ENCODE assay signal across 10 cellular contexts in genomic region chr1:159121526-159121925, GRCh38. TPM values are rescaled to one million over a fixed set of nuclear protein-coding genes. Genes with fewer than 3 reads are reported as not detected.
DNase-seq lines count a peak whose midpoint lies in the region; ATAC-seq and TF ChIP-seq lines count a peak whose summit lies in the region.
"Had no signal": no experiment of that assay in that cellular context is flagged by ENCODE, and none has a peak within 500 bp of the region (broad histone marks: within the 10 kb centered on the region; RNA-seq: fewer than 3 reads in every experiment).

No MANE protein-coding gene starts in this region.

- intact Hi-C loops in activated CD4-positive, alpha-beta memory T cell treated with anti-CD3 and anti-CD28 coated beads for 36 hours (cut with micrococcal nuclease): no loop called here
- intact Hi-C loops in activated B cell treated with CpG ODN at 0.5 μM for 24 hours (cut with micrococcal nuclease): no loop called here

- ATAC-seq in GM21447 (IDR thresholded peaks at IDR 0.05; ENCODE audit: unreplicated experiment) (peak; percentile 75), HG03066 (IDR thresholded peaks at IDR 0.05; ENCODE audit: low read depth, unreplicated experiment) (peak; percentile 68), activated B cell treated with CpG ODN at 0.5 μM for 24 hours (ENCODE audit: low read depth) (no peak), esophagus mucosa (no peak)
- ATAC-seq: naive thymus-derived CD8-positive, alpha-beta T cell had no signal

- no peak overlapping the region for H3K27ac Mint-ChIP-seq in activated CD4-positive, alpha-beta memory T cell treated with anti-CD3 and anti-CD28 coated beads for 36 hours
- no peak overlapping the region for H3K27ac Mint-ChIP-seq in activated CD4-positive, alpha-beta memory T cell treated with anti-CD3 and anti-CD28 coated beads, Interleukin-2, amount 10 ng/mL, durations not matched to agents 7 days and 5 days
- H3K27ac Mint-ChIP-seq in activated B cell treated with CpG ODN at 0.5 μM for 24 hours: peak overlapping the region; percentile 41
- H3K27ac Mint-ChIP-seq: brain; naive thymus-derived CD8-positive, alpha-beta T cell had no signal

- peak; percentile 15 for DNase-seq in activated CD4-positive, alpha-beta memory T cell treated with anti-CD3 and anti-CD28 coated beads for 36 hours
- no peak for DNase-seq in activated CD4-positive, alpha-beta memory T cell treated with anti-CD3 and anti-CD28 coated beads, Interleukin-2, amount 10 ng/mL, durations not matched to agents 7 days and 5 days
- no peak for DNase-seq in activated B cell treated with CpG ODN at 0.5 μM for 24 hours
- no peak for DNase-seq in DMS 273 (lab: John Stamatoyannopoulos, UW; ENCODE audit: unreplicated experiment)
- DNase-seq in activated gamma-delta T cell (lab: John Stamatoyannopoulos, UW): no peak
- DNase-seq: naive thymus-derived CD8-positive, alpha-beta T cell had no signal

- no peak for TF ChIP-seq CTCF in activated B cell treated with CpG ODN at 0.5 μM for 24 hours (IDR thresholded peaks at IDR 0.05)

- no peaks in the 10 kb centered on the region for H3K9me3 Mint-ChIP-seq in activated CD4-positive, alpha-beta memory T cell treated with anti-CD3 and anti-CD28 coated beads for 36 hours
- H3K9me3 Mint-ChIP-seq in activated CD4-positive, alpha-beta memory T cell treated with anti-CD3 and anti-CD28 coated beads, Interleukin-2, amount 10 ng/mL, durations not matched to agents 7 days and 5 days: no peaks in the 10 kb centered on the region
- no peaks in the 10 kb centered on the region for H3K9me3 Mint-ChIP-seq in activated B cell treated with CpG ODN at 0.5 μM for 24 hours
- H3K9me3 Mint-ChIP-seq: brain; naive thymus-derived CD8-positive, alpha-beta T cell had no signal

- H3K4me3 Mint-ChIP-seq in activated CD4-positive, alpha-beta memory T cell treated with anti-CD3 and anti-CD28 coated beads for 36 hours: no peak overlapping the region
- no peak overlapping the region for H3K4me3 Mint-ChIP-seq in activated CD4-positive, alpha-beta memory T cell treated with anti-CD3 and anti-CD28 coated beads, Interleukin-2, amount 10 ng/mL, durations not matched to agents 7 days and 5 days
- H3K4me3 Mint-ChIP-seq in activated B cell treated with CpG ODN at 0.5 μM for 24 hours: no peak overlapping the region
- H3K4me3 Mint-ChIP-seq: brain; naive thymus-derived CD8-positive, alpha-beta T cell had no signal

- H3K27me3 Mint-ChIP-seq in activated CD4-positive, alpha-beta memory T cell treated with anti-CD3 and anti-CD28 coated beads for 36 hours: peaks cover 26% of the 10 kb centered on the region
- H3K27me3 Mint-ChIP-seq in activated CD4-positive, alpha-beta memory T cell treated with anti-CD3 and anti-CD28 coated beads, Interleukin-2, amount 10 ng/mL, durations not matched to agents 7 days and 5 days: peaks cover 32% of the 10 kb centered on the region
- no peaks in the 10 kb centered on the region for H3K27me3 Mint-ChIP-seq in activated B cell treated with CpG ODN at 0.5 μM for 24 hours
- H3K27me3 Mint-ChIP-seq: brain had no signal

- CTCF ChIA-PET in activated CD4-positive, alpha-beta memory T cell treated with anti-CD3 and anti-CD28 coated beads for 36 hours (lab: Charles Lee): interaction anchor here (0.6 to 2.7 kb wide), 5 partner anchors 9 to 92 kb away, joined by 3 to 15 read pairs (median 3); no protein-coding TSS in a partner anchor
- CTCF ChIA-PET in activated CD4-positive, alpha-beta memory T cell treated with anti-CD3 and anti-CD28 coated beads, Interleukin-2, amount 10 ng/mL, durations not matched to agents 7 days and 5 days (lab: Charles Lee): interaction anchor here (1.5 to 2.1 kb wide), 2 partner anchors 10 to 12 kb away, joined by 3 to 8 read pairs; no protein-coding TSS in a partner anchor
- CTCF ChIA-PET in activated B cell treated with CpG ODN at 0.5 μM for 24 hours (lab: Charles Lee): no interaction called here

- H3K36me3 Mint-ChIP-seq in activated CD4-positive, alpha-beta memory T cell treated with anti-CD3 and anti-CD28 coated beads for 36 hours: no peaks in the 10 kb centered on the region
- H3K36me3 Mint-ChIP-seq in activated CD4-positive, alpha-beta memory T cell treated with anti-CD3 and anti-CD28 coated beads, Interleukin-2, amount 10 ng/mL, durations not matched to agents 7 days and 5 days (ENCODE audit: low read depth): no peaks in the 10 kb centered on the region
- H3K36me3 Mint-ChIP-seq in activated B cell treated with CpG ODN at 0.5 μM for 24 hours (ENCODE audit: low read depth): peaks cover 12% of the 10 kb centered on the region
- H3K36me3 Mint-ChIP-seq: naive thymus-derived CD8-positive, alpha-beta T cell had no signal

- POLR2A ChIA-PET in activated CD4-positive, alpha-beta memory T cell treated with anti-CD3 and anti-CD28 coated beads for 36 hours (lab: Charles Lee): interaction anchor here (0.8 kb wide), 1 partner anchor 48 kb away, joined by 3 read pairs; no protein-coding TSS in a partner anchor
- POLR2A ChIA-PET in activated CD4-positive, alpha-beta memory T cell treated with anti-CD3 and anti-CD28 coated beads, Interleukin-2, amount 10 ng/mL, durations not matched to agents 7 days and 5 days (lab: Charles Lee): no interaction called here
- POLR2A ChIA-PET in activated B cell treated with CpG ODN at 0.5 μM for 24 hours (lab: Charles Lee): interaction anchor here (0.5 kb wide), 1 partner anchor 11 kb away, joined by 3 read pairs; no protein-coding TSS in a partner anchor

- H3K4me1 Mint-ChIP-seq in activated CD4-positive, alpha-beta memory T cell treated with anti-CD3 and anti-CD28 coated beads for 36 hours (ENCODE audit: low read depth): peaks cover 18% of the 10 kb centered on the region
- peaks cover 11% of the 10 kb centered on the region for H3K4me1 Mint-ChIP-seq in activated CD4-positive, alpha-beta memory T cell treated with anti-CD3 and anti-CD28 coated beads, Interleukin-2, amount 10 ng/mL, durations not matched to agents 7 days and 5 days
- H3K4me1 Mint-ChIP-seq in activated B cell treated with CpG ODN at 0.5 μM for 24 hours: no peaks in the 10 kb centered on the region
- H3K4me1 Mint-ChIP-seq: naive thymus-derived CD8-positive, alpha-beta T cell had no signal

RNA-seq across cellular contexts. Expression of gene AIM2, which starts 45.0 kb away (rescaled TPM):
- total RNA-seq in activated CD4-positive, alpha-beta memory T cell treated with anti-CD3 and anti-CD28 coated beads for 36 hours: 100 to 1,000 TPM; 216 to 224 TPM
- 10 to 100 TPM; 28.1 to 28.2 TPM for total RNA-seq in activated CD4-positive, alpha-beta memory T cell treated with anti-CD3 and anti-CD28 coated beads, Interleukin-2, amount 10 ng/mL, durations not matched to agents 7 days and 5 days
- 46.5 and 53.3 TPM in 2 replicates for total RNA-seq in activated B cell treated with CpG ODN at 0.5 μM for 24 hours
- total RNA-seq in esophagus mucosa: 0.52 TPM

RNA-seq across cellular contexts. Expression of gene CADM3, which starts 49.9 kb away (rescaled TPM):
- total RNA-seq in activated CD4-positive, alpha-beta memory T cell treated with anti-CD3 and anti-CD28 coated beads for 36 hours: not detected
- total RNA-seq in activated CD4-positive, alpha-beta memory T cell treated with anti-CD3 and anti-CD28 coated beads, Interleukin-2, amount 10 ng/mL, durations not matched to agents 7 days and 5 days: not detected
- total RNA-seq in activated B cell treated with CpG ODN at 0.5 μM for 24 hours (0.37 and 0.84 TPM in 2 replicates), esophagus mucosa (0.48 TPM)
- total RNA-seq: naive thymus-derived CD8-positive, alpha-beta T cell had no signal

Comparison
In these comparisons a context has a peak if more than half of its experiments do, and no peak if none do; other contexts are left out.
1. ATAC-seq: peak in GM21447 (single experiment) and HG03066 (single experiment); none in activated B cell treated with CpG ODN at 0.5 μM for 24 hours (single experiment) and esophagus mucosa (single experiment).
2. RNA of gene AIM2, which starts 45.0 kb away (total RNA-seq): 216 to 224 TPM in activated CD4-positive, alpha-beta memory T cell treated with anti-CD3 and anti-CD28 coated beads for 36 hours, 46.5 to 53.3 TPM in activated B cell treated with CpG ODN at 0.5 μM for 24 hours and 28.1 to 28.2 TPM in activated CD4-positive, alpha-beta memory T cell treated with anti-CD3 and anti-CD28 coated beads, Interleukin-2, amount 10 ng/mL, durations not matched to agents 7 days and 5 days; 0.52 TPM in esophagus mucosa (single experiment); every median in the first group is over 10 times any median in the second.